Comparison of ENCODE assay signal across 1 cellular context in genomic region chr22:39706406-39707150, GRCh38.
TF ChIP-seq lines count a peak whose summit lies in the region.

No MANE protein-coding gene starts in this region.

TF ChIP-seq in GM23338, 12 proteins besides CTCF, POLR2A, EP300 and RAD21 (continued from another document):
- TF ChIP-seq ZNF462 (CRISPR knock-in tag; IDR thresholded peaks at IDR 0.05) (no peak), EZH2 (IDR thresholded peaks at IDR 0.05; ENCODE audit: low read depth, unreplicated experiment) (no peak)
